In the genomic region with DNA sequence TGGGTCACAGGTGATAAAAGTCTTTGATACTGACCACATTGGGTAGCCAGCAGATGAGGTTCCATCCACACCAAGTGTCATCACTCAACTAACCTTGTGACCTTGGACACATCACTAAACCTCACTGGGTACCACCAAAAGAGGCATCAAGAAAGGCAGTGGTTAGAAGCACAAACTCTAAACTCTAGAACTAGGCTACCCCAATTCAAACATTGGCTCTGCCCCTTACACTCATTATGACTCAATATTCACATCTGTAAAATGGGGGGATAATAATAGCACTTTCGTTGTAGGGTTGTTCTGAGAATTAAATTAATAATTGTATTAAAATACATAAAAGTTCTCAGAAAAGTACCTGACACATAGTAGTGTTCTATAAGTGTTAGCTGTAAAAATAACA, we compare ENCODE assay signal across 8 cellular contexts.
"Had no signal": no experiment of that assay in that cellular context is flagged by ENCODE, and none has a peak within 500 bp of the region (broad histone marks: within the 10 kb centered on the region; RNA-seq: fewer than 3 reads in every experiment).

No MANE protein-coding gene starts in this region.

- H2AFZ ChIP-seq: GM23248 had no signal

- FAIRE-seq: H54, HTR-8/SVneo had no signal

- H3K27ac ChIP-seq: GM23248, KMS-11 had no signal

- H3K4me3 ChIP-seq: GM23248 had no signal

- DNase-seq: GM23248, GOT3, H9, HCEC 1CT, HFFc6 had no signal

- H3K9ac ChIP-seq: GM23248, KMS-11 had no signal

- H3K4me2 ChIP-seq: KMS-11 had no signal
